Comparison of ENCODE assay signal across 23 cellular contexts in the genomic region with DNA sequence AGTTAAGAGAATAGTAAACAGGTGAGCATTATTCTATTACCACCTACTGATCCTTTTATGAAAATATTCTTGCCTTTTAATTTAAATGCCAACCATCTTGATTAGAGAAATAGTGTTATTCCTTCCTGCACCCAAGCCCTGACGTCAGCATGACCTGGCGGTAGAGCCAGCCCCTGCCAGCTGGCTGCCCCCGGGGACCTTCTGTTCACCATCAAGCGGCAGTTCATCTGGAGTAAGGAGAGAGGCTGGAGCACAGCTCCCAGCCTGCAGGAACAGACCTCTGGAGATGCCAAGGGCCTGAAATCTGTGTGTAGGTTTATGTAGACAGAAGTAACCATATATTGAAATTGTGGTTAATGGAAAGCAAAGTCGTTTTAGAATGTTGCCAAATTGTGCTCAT.
"Had no signal": no experiment of that assay in that cellular context is flagged by ENCODE, and none has a peak within 500 bp of the region (broad histone marks: within the 10 kb centered on the region; RNA-seq: fewer than 3 reads in every experiment).

No MANE protein-coding gene starts in this region.

- H3K27me3 ChIP-seq: esophagus muscularis mucosa, foreskin keratinocyte, left lung, right lobe of liver, testis had no signal

- DNase-seq: activated B cell treated with CpG ODN at 0.5 μM for 24 hours; activated CD4-positive, alpha-beta T cell treated with anti-CD3 and anti-CD28 coated beads, Interleukin-2, amount 50 U/mL, for 1 hour; activated CD8-positive, alpha-beta memory T cell treated with anti-CD3 and anti-CD28 coated beads, Interleukin-2, amount 10 ng/mL, durations not matched to agents 7 days and 5 days; activated CD8-positive, alpha-beta T cell treated with anti-CD3 and anti-CD28 coated beads for 36 hours; activated naive CD4-positive, alpha-beta T cell; activated T-cell treated with anti-CD3 and anti-CD28 coated beads for 4 hours; activated T-cell treated with anti-CD3 and anti-CD28 coated beads, Interleukin-2, amount 50 U/mL, for 72 hours; anterior cingulate cortex; dermis blood vessel endothelial cell; effector CD4-positive, alpha-beta T cell; foreskin keratinocyte; kidney glomerular epithelial cell; left lung; mucosa of descending colon; posterior cingulate gyrus; right lobe of liver; stimulated activated CD4-positive, alpha-beta T cell treated with anti-CD3 and anti-CD28 coated beads, Interleukin-12 subunit alpha, Interleukin-12 subunit beta, amount 100 ng/mL, for 4 hours; stimulated activated CD4-positive, alpha-beta T cell treated with anti-CD3 and anti-CD28 coated beads, Interleukin-4, amount 100 ng/mL, for 1 hour; stimulated activated naive CD8-positive, alpha-beta T cell treated with anti-CD3 and anti-CD28 coated beads, Interleukin-15, Interleukin-2, amounts not matched to agents 100 U/mL and 50 U/mL, for 24 hours; testis; trophoblast cell had no signal

- ATAC-seq: activated CD8-positive, alpha-beta memory T cell treated with anti-CD3 and anti-CD28 coated beads, Interleukin-2, amount 10 ng/mL, durations not matched to agents 7 days and 5 days; activated CD8-positive, alpha-beta T cell treated with anti-CD3 and anti-CD28 coated beads for 36 hours; activated T-cell treated with anti-CD3 and anti-CD28 coated beads, Interleukin-2, amount 50 U/mL, for 72 hours; foreskin keratinocyte; left lung; mucosa of descending colon; natural killer cell treated with Interleukin-12 subunit alpha and Interleukin-12 subunit beta and Interleukin-15 and Interleukin-18, amount 100 ng/mL, for 72 hours; right lobe of liver; stimulated activated naive CD8-positive, alpha-beta T cell treated with anti-CD3 and anti-CD28 coated beads, Interleukin-15, Interleukin-2, amounts not matched to agents 100 U/mL and 50 U/mL, for 24 hours had no signal

- H3K4me1 ChIP-seq: esophagus muscularis mucosa, foreskin keratinocyte, left lung, right lobe of liver, testis had no signal

- H3K9me3 ChIP-seq: esophagus muscularis mucosa, left lung, mucosa of descending colon, right lobe of liver, testis had no signal

- H3K36me3 ChIP-seq: left lung, right lobe of liver had no signal

- H3K27ac ChIP-seq: esophagus muscularis mucosa, foreskin keratinocyte, left lung, right lobe of liver, testis had no signal

- H3K4me3 ChIP-seq: esophagus muscularis mucosa, left lung, mucosa of descending colon, right lobe of liver, testis had no signal
